Comparison of ENCODE assay signal across 8 cellular contexts in genomic region chr11:57460756-57461749, GRCh38. TPM values are rescaled to one million over a fixed set of nuclear protein-coding genes. Genes with fewer than 3 reads are reported as not detected.
DNase-seq lines count a peak whose midpoint lies in the region; ATAC-seq, FAIRE-seq and TF ChIP-seq lines count a peak whose summit lies in the region.

No MANE protein-coding gene starts in this region.

- H3K4me2 ChIP-seq in DND-41 (ENCODE audit: insufficient read depth, low read length) (peak overlapping the region; percentile 88), IMR-90 (ENCODE audit: low read depth, low read length) (peak overlapping the region; percentile 24; the same call in 1 of the 2 replicates)

- peak overlapping the region; percentile 21 to 75; a peak in 3 of 4 replicates for H3K4me3 ChIP-seq in DND-41 (ENCODE audit: low read depth in 1 of 2, low read length in 2 of 2)
- H3K4me3 ChIP-seq in IMR-90 (ENCODE audit: insufficient read depth, low read depth, low read length), result peak overlapping the region; percentile 69
- H3K4me3 ChIP-seq in neuron (ENCODE audit: low read length), result peak overlapping the region; percentile 58

- TF ChIP-seq RAD21 in IMR-90 (IDR thresholded peaks at IDR 0.05; ENCODE audit: low read length), result no peak

- ATAC-seq in DND-41 (ENCODE audit: insufficient read depth, low read depth) (peak; percentile 8), IMR-90 (ENCODE audit: low read depth) (no peak), HG02938 (IDR thresholded peaks at IDR 0.05; ENCODE audit: unreplicated experiment) (no peak), GM19328 (IDR thresholded peaks at IDR 0.05; ENCODE audit: unreplicated experiment) (no peak)

- H2BK15ac ChIP-seq in IMR-90 (ENCODE audit: low read depth, low read length), result no peak overlapping the region

- intact Hi-C loops in IMR-90 (cut with micrococcal nuclease), result no loop called here
- intact Hi-C loops in dendritic cell treated with granulocyte-macrophage colony-stimulating factor and Interleukin-4, amounts not matched to agents 40 ng/mL and 50 ng/mL, for 4 days (cut with micrococcal nuclease), result no loop called here

- CTCF ChIA-PET in IMR-90 (lab: Yijun Ruan, JAX), result interaction anchor here (1.2 kb wide), 1 partner anchor 23 kb away, joined by 3 read pairs; no protein-coding TSS in a partner anchor

- H3K14ac ChIP-seq in IMR-90 (replicated peaks; ENCODE audit: low read depth, low read length), result no peak overlapping the region

- WGBS in IMR-90 (ENCODE audit: extremely low coverage in 2 of 2, insufficient read length in 1 of 2), 2 experiments, result 17% methylated on average over 14 of the region's 50 CpGs; no CpG with 5 or more reads in 1 of the 2 experiments

- POLR2A ChIA-PET in IMR-90 (lab: Charles Lee; ENCODE audit: unreplicated experiment), result no interaction called here

- no peak overlapping the region for H3K4ac ChIP-seq in IMR-90 (ENCODE audit: low read depth, low read length)

- H2BK20ac ChIP-seq in IMR-90 (ENCODE audit: low read depth, low read length), result no peak overlapping the region

- H3K27ac ChIP-seq in DND-41 (ENCODE audit: low read length), result no peak overlapping the region
- no peak overlapping the region for H3K27ac ChIP-seq in IMR-90 (ENCODE audit: insufficient read depth, low read length)

- H3K4me3 Mint-ChIP-seq in dendritic cell treated with granulocyte-macrophage colony-stimulating factor and Interleukin-4, amounts not matched to agents 40 ng/mL and 50 ng/mL, for 4 days, result peak overlapping the region; percentile 4

- H3K4me1 ChIP-seq in DND-41 (ENCODE audit: insufficient read depth, low read length), result peaks cover 39% of the 10 kb centered on the region
- peaks cover 3% of the 10 kb centered on the region; the same call in 1 of the 2 replicates for H3K4me1 ChIP-seq in IMR-90 (ENCODE audit: control insufficient read depth, insufficient read depth, low read length)
- peaks cover 43% of the 10 kb centered on the region for H3K4me1 ChIP-seq in neuron (ENCODE audit: insufficient read depth, low read length)

- BruUV-seq in IMR-90 (replicated peaks; lab: Mats Ljungman, UMichigan), result no TSS peak

- no peaks in the 10 kb centered on the region for H3K36me3 Mint-ChIP-seq in dendritic cell treated with granulocyte-macrophage colony-stimulating factor and Interleukin-4, amounts not matched to agents 40 ng/mL and 50 ng/mL, for 4 days (ENCODE audit: low read depth)

- H3K23ac ChIP-seq in IMR-90 (ENCODE audit: low read depth, low read length), result 0 out of 2 replicates have a peak overlapping the region, but pooled peaks have one; percentile 32

- dilution Hi-C loops in IMR-90 (cut with HindIII; ENCODE audit: low sequenced_read_pairs, unreplicated experiment), result no loop called here

- H4K8ac ChIP-seq in IMR-90 (ENCODE audit: low read depth in 2 of 2, low read length in 2 of 2), result no peak overlapping the region

- peak overlapping the region; percentile 59; the same call in 1 of the 2 replicates for H3K9ac ChIP-seq in DND-41 (ENCODE audit: low read depth, low read length)
- no peak overlapping the region for H3K9ac ChIP-seq in IMR-90 (ENCODE audit: low read depth, low read length)

- H2BK120ac ChIP-seq in IMR-90 (ENCODE audit: low read depth, low read length), result no peak overlapping the region

- H2AFZ ChIP-seq in DND-41 (ENCODE audit: low read depth, low read length) (peak overlapping the region; percentile 81), IMR-90 (replicated peaks; ENCODE audit: low read length, poor library complexity) (peak overlapping the region; percentile 86), neuron (ENCODE audit: low read depth, low read length) (peak overlapping the region; percentile 38)

- peaks cover 37% of the 10 kb centered on the region for H3K27me3 ChIP-seq in DND-41 (ENCODE audit: insufficient read depth, low read length, poor library complexity)
- H3K27me3 ChIP-seq in IMR-90 (ENCODE audit: control insufficient read depth, insufficient read depth, low read length), result peaks cover 60% of the 10 kb centered on the region
- H3K27me3 ChIP-seq in neuron (ENCODE audit: insufficient read depth, low read length), result peaks cover 16% of the 10 kb centered on the region

- H2AK9ac ChIP-seq in IMR-90 (replicated peaks; ENCODE audit: low read depth, low read length, poor library complexity), result no peak overlapping the region

- no peak for FAIRE-seq in GM12892 (lab: Jason Lieb, UNC)

- DNase-seq in DND-41, result peak; percentile 47
- DNase-seq in IMR-90, result no peak
- DNase-seq in GM19238 (ENCODE audit: insufficient read length, low spot score), result no peak
- DNase-seq in GM12892 (ENCODE audit: insufficient read length), result no peak

- no peaks in the 10 kb centered on the region for H3K9me1 ChIP-seq in IMR-90 (ENCODE audit: insufficient read depth, low read length)

- no peak overlapping the region for H3K27ac Mint-ChIP-seq in dendritic cell treated with granulocyte-macrophage colony-stimulating factor and Interleukin-4, amounts not matched to agents 40 ng/mL and 50 ng/mL, for 4 days

- TF ChIP-seq POLR2A in IMR-90 (IDR thresholded peaks at IDR 0.05; ENCODE audit: low read depth, low read length) (no peak), GM12892 (IDR thresholded peaks at IDR 0.05; ENCODE audit: low read depth, low read length) (no peak)

- in situ Hi-C loops in IMR-90 (cut with MboI; ENCODE audit: low sequenced_read_pairs), result no loop called here

- TF ChIP-seq CTCF in DND-41 (IDR thresholded peaks at IDR 0.05; ENCODE audit: borderline replicate concordance, extremely low read depth, low read length, poor library complexity, severe bottlenecking) (no peak), IMR-90 (conservative IDR thresholded peaks at IDR 0.05; ENCODE audit: low read depth, low read length) (no peak)

- H4K5ac ChIP-seq in IMR-90 (ENCODE audit: low read depth, low read length), result no peak overlapping the region

- no peak overlapping the region for H2BK5ac ChIP-seq in IMR-90 (ENCODE audit: low read depth, low read length, poor library complexity, severe bottlenecking)

- no peak overlapping the region for H2AK5ac ChIP-seq in IMR-90 (ENCODE audit: low read depth, low read length)

- H3K36me3 ChIP-seq in DND-41 (ENCODE audit: insufficient read depth, low read length), result no peaks in the 10 kb centered on the region
- no peaks in the 10 kb centered on the region for H3K36me3 ChIP-seq in IMR-90 (ENCODE audit: control insufficient read depth, insufficient read depth, low read length)
- H3K36me3 ChIP-seq in neuron (ENCODE audit: insufficient read depth, low read length), result no peaks in the 10 kb centered on the region

- H4K20me1 ChIP-seq in DND-41 (ENCODE audit: insufficient read depth, low read length) (peaks cover 7% of the 10 kb centered on the region), IMR-90 (ENCODE audit: insufficient read depth, low read length) (no peaks in the 10 kb centered on the region; the same call in 1 of the 2 replicates)

- H3K27me3 Mint-ChIP-seq in dendritic cell treated with granulocyte-macrophage colony-stimulating factor and Interleukin-4, amounts not matched to agents 40 ng/mL and 50 ng/mL, for 4 days, result peaks cover 56% of the 10 kb centered on the region

- H3K56ac ChIP-seq in IMR-90 (ENCODE audit: extremely low read depth, insufficient read depth, low read length), result no peak overlapping the region

- H3K79me1 ChIP-seq in IMR-90 (ENCODE audit: low read depth in 1 of 2, low read length in 2 of 2), result no peaks in the 10 kb centered on the region

- H3K18ac ChIP-seq in IMR-90 (ENCODE audit: low read depth, low read length), result no peak overlapping the region

- H3K9me3 ChIP-seq in DND-41 (ENCODE audit: insufficient read depth, low read length, severe bottlenecking) (no peaks in the 10 kb centered on the region), IMR-90 (ENCODE audit: control insufficient read depth, insufficient read depth, low read length) (no peaks in the 10 kb centered on the region), neuron (ENCODE audit: low read length) (no peaks in the 10 kb centered on the region)

- peaks cover 46% of the 10 kb centered on the region for H3K4me1 Mint-ChIP-seq in dendritic cell treated with granulocyte-macrophage colony-stimulating factor and Interleukin-4, amounts not matched to agents 40 ng/mL and 50 ng/mL, for 4 days (ENCODE audit: low read depth)

- no peaks in the 10 kb centered on the region for H3K9me3 Mint-ChIP-seq in dendritic cell treated with granulocyte-macrophage colony-stimulating factor and Interleukin-4, amounts not matched to agents 40 ng/mL and 50 ng/mL, for 4 days

- no peaks in the 10 kb centered on the region for H3K79me2 ChIP-seq in DND-41 (ENCODE audit: insufficient read depth, low read length)

- no peak overlapping the region for H4K91ac ChIP-seq in IMR-90 (ENCODE audit: insufficient read depth, low read depth, low read length)

TF ChIP-seq in IMR-90, 13 proteins besides CTCF, POLR2A, EP300 and RAD21:
- TF ChIP-seq USF2 (IDR thresholded peaks at IDR 0.05; ENCODE audit: low read depth, low read length), result no peak
- peak; percentile 58 for TF ChIP-seq MAFK (IDR thresholded peaks at IDR 0.05; ENCODE audit: low read depth, low read length)
TF ChIP-seq in IMR-90: peak in this region for 1.

RNA-seq across cellular contexts. Expression of gene RTN4RL2, which starts 0.7 kb away (rescaled TPM):
- total RNA-seq in IMR-90 (2012; rRNA removed), result not detected in 2 replicates
- polyA plus RNA-seq in IMR-90 (2012; rRNA removed), result 0.83 and 1.5 TPM in 2 replicates
- polyA plus RNA-seq in IMR-90 (2012; cell fraction: cytosol; rRNA removed), result 1.2 and 2.7 TPM in 2 replicates
- polyA plus RNA-seq in IMR-90 (2012; cell fraction: nucleus; rRNA removed; ENCODE audit: low replicate concordance), result 0.52 and 0.96 TPM in 2 replicates
- polyA plus RNA-seq in GM12892 (2012; ENCODE audit: missing spikeins), result not detected

RNA-seq across cellular contexts. Expression of gene SLC43A3, which starts 34.1 kb away (rescaled TPM):
- total RNA-seq in IMR-90 (2012; rRNA removed), result 10.6 and 12.7 TPM in 2 replicates
- 21.1 and 22.0 TPM in 2 replicates for polyA plus RNA-seq in IMR-90 (2012; rRNA removed)
- 10.0 and 16.3 TPM in 2 replicates for polyA plus RNA-seq in IMR-90 (2012; cell fraction: cytosol; rRNA removed)
- polyA plus RNA-seq in IMR-90 (2012; cell fraction: nucleus; rRNA removed; ENCODE audit: low replicate concordance), result 19.7 and 20.5 TPM in 2 replicates
- 99.6 TPM for polyA plus RNA-seq in GM12892 (2012; ENCODE audit: missing spikeins)

RNA-seq across cellular contexts. Expression of gene SLC43A1, which starts 54.4 kb away (rescaled TPM):
- 8.6 and 10.0 TPM in 2 replicates for total RNA-seq in IMR-90 (2012; rRNA removed)
- polyA plus RNA-seq in IMR-90 (2012; rRNA removed), result 15.9 and 17.0 TPM in 2 replicates
- polyA plus RNA-seq in IMR-90 (2012; cell fraction: cytosol; rRNA removed), result 8.6 and 18.4 TPM in 2 replicates
- 34.7 and 55.4 TPM in 2 replicates for polyA plus RNA-seq in IMR-90 (2012; cell fraction: nucleus; rRNA removed; ENCODE audit: low replicate concordance)
- 8.5 TPM for polyA plus RNA-seq in GM12892 (2012; ENCODE audit: missing spikeins)
